8 cellular contexts compared by ENCODE assay signal in genomic region chr12:31589582-31589895, GRCh38. TPM values are rescaled to one million over a fixed set of nuclear protein-coding genes. Genes with fewer than 3 reads are reported as not detected.
DNase-seq lines count a peak whose midpoint lies in the region; ATAC-seq and TF ChIP-seq lines count a peak whose summit lies in the region.

No MANE protein-coding gene starts in this region.

- H4K91ac ChIP-seq in IMR-90 (ENCODE audit: insufficient read depth, low read depth, low read length) = peak overlapping the region; percentile 50; the same call in 1 of the 2 replicates

- peaks cover 5% of the 10 kb centered on the region for H3K9me3 Mint-ChIP-seq in central memory CD8-positive, alpha-beta T cell

- peak; percentile 39 for DNase-seq in NCI-H2196 (lab: John Stamatoyannopoulos, UW; ENCODE audit: unreplicated experiment)
- DNase-seq in NCI-H2196 treated with DMSO at 0.1 percent for 48 hours (lab: John Stamatoyannopoulos, UW; ENCODE audit: unreplicated experiment) = no peak
- no peak for DNase-seq in IMR-90
- no peak for DNase-seq in central memory CD8-positive, alpha-beta T cell (ENCODE audit: low spot score in 2 of 2)
- no peak for DNase-seq in vagina (ENCODE audit: extremely low spot score in 2 of 2)

- TF ChIP-seq POLR2A in IMR-90 (IDR thresholded peaks at IDR 0.05; ENCODE audit: low read depth, low read length) (no peak), vagina (IDR thresholded peaks at IDR 0.05) (peak in 1 of 2 donors; percentile 9)

- 0 out of 3 replicates have a peak overlapping the region, but pooled peaks have one; percentile 12 for H2BK15ac ChIP-seq in IMR-90 (ENCODE audit: low read depth, low read length)

- no TSS peak for BruUV-seq in IMR-90 (replicated peaks; lab: Mats Ljungman, UMichigan)

- peak overlapping the region; percentile 74 for H3K4me2 ChIP-seq in IMR-90 (ENCODE audit: low read depth, low read length)

- dilution Hi-C loops in IMR-90 (cut with HindIII; ENCODE audit: low sequenced_read_pairs, unreplicated experiment) = no loop called here

- H3K27ac Mint-ChIP-seq in central memory CD8-positive, alpha-beta T cell (ENCODE audit: low read depth) = no peak overlapping the region

- H2AK5ac ChIP-seq in IMR-90 (ENCODE audit: low read depth, low read length) = no peak overlapping the region

- POLR2A ChIA-PET in IMR-90 (lab: Charles Lee; ENCODE audit: unreplicated experiment) = no interaction called here

- H3K4ac ChIP-seq in IMR-90 (ENCODE audit: low read depth, low read length) = peak overlapping the region; percentile 55

- H3K79me1 ChIP-seq in IMR-90 (ENCODE audit: low read depth in 1 of 2, low read length in 2 of 2) = peaks cover 15 to 47% of the 10 kb centered on the region in 2 experiments

- 0 out of 2 replicates have a peak, but pooled peaks cover 3% of the 10 kb centered on the region for H3K9me1 ChIP-seq in IMR-90 (ENCODE audit: insufficient read depth, low read length)

- peak overlapping the region; percentile 39; the same call in 1 of the 2 replicates for H4K5ac ChIP-seq in IMR-90 (ENCODE audit: low read depth, low read length)

- peaks cover 20% of the 10 kb centered on the region for H3K4me1 Mint-ChIP-seq in central memory CD8-positive, alpha-beta T cell

- peak overlapping the region; percentile 32 for H3K23ac ChIP-seq in IMR-90 (ENCODE audit: low read depth, low read length)

- H3K36me3 ChIP-seq in IMR-90 (ENCODE audit: control insufficient read depth, insufficient read depth, low read length) = no peaks in the 10 kb centered on the region
- H3K36me3 ChIP-seq in vagina = no peaks in the 10 kb centered on the region

- H3K27me3 Mint-ChIP-seq in central memory CD8-positive, alpha-beta T cell = peaks cover 78% of the 10 kb centered on the region

- H3K4me3 Mint-ChIP-seq in central memory CD8-positive, alpha-beta T cell = peak overlapping the region; percentile 80

- intact Hi-C loops in IMR-90 (cut with micrococcal nuclease) (no loop called here), vagina (cut with DNase I) (no loop called here)

- WGBS in IMR-90 (ENCODE audit: extremely low coverage in 2 of 2, insufficient read length in 1 of 2), 2 experiments = 4% methylated on average over 9 of the region's 13 CpGs; no CpG with 5 or more reads in 1 of the 2 experiments

- peak overlapping the region; percentile 72 for H2BK5ac ChIP-seq in IMR-90 (ENCODE audit: low read depth, low read length, poor library complexity, severe bottlenecking)

- peak overlapping the region; percentile 27; the same call in 1 of the 2 replicates for H2BK20ac ChIP-seq in IMR-90 (ENCODE audit: low read depth, low read length)

- H3K9ac ChIP-seq in IMR-90 (ENCODE audit: low read depth, low read length) = peak overlapping the region; percentile 60

- H4K8ac ChIP-seq in IMR-90 (ENCODE audit: low read depth in 2 of 2, low read length in 2 of 2) = peak overlapping the region; percentile 55 to 83; a peak in 3 of 4 replicates

- peaks cover 7% of the 10 kb centered on the region for H3K4me1 ChIP-seq in IMR-90 (ENCODE audit: control insufficient read depth, insufficient read depth, low read length)
- H3K4me1 ChIP-seq in mononuclear cell (ENCODE audit: insufficient read depth, low read length) = peaks cover 18% of the 10 kb centered on the region
- H3K4me1 ChIP-seq in vagina = peaks cover 16% of the 10 kb centered on the region

- CTCF ChIA-PET in IMR-90 (lab: Yijun Ruan, JAX) = interaction anchor here (1.5 kb wide), 1 partner anchor 187 kb away, joined by 3 read pairs; no protein-coding TSS in a partner anchor

- peaks cover 4% of the 10 kb centered on the region for H4K20me1 ChIP-seq in IMR-90 (ENCODE audit: insufficient read depth, low read length)

- H3K18ac ChIP-seq in IMR-90 (ENCODE audit: low read depth, low read length) = peak overlapping the region; percentile 55; the same call in 1 of the 2 replicates

- H3K9me3 ChIP-seq in IMR-90 (ENCODE audit: control insufficient read depth, insufficient read depth, low read length) (no peaks in the 10 kb centered on the region), mononuclear cell (ENCODE audit: low read depth, low read length) (no peaks in the 10 kb centered on the region), vagina (no peaks in the 10 kb centered on the region)

- ATAC-seq in IMR-90 (ENCODE audit: low read depth) = no peak
- no peak for ATAC-seq in central memory CD8-positive, alpha-beta T cell (replicated peaks; ENCODE audit: extremely low read depth, poor library complexity, severe bottlenecking)
- ATAC-seq in HG03354 (IDR thresholded peaks at IDR 0.05; ENCODE audit: poor library complexity, severe bottlenecking, unreplicated experiment) = no peak
- no peak for ATAC-seq in HG03460 (IDR thresholded peaks at IDR 0.05; ENCODE audit: unreplicated experiment)

- H3K4me3 ChIP-seq in IMR-90 (ENCODE audit: insufficient read depth, low read depth, low read length) (peak overlapping the region; percentile 73), mononuclear cell (ENCODE audit: low read length) (peak overlapping the region; percentile 50), vagina (peak overlapping the region; percentile 73 to 87)

- no peak for TF ChIP-seq CTCF in IMR-90 (conservative IDR thresholded peaks at IDR 0.05; ENCODE audit: low read depth, low read length)
- TF ChIP-seq CTCF in vagina (IDR thresholded peaks at IDR 0.05) = no peak

- H2AFZ ChIP-seq in IMR-90 (replicated peaks; ENCODE audit: low read length, poor library complexity) = peak overlapping the region; percentile 90

- in situ Hi-C loops in IMR-90 (cut with MboI; ENCODE audit: low sequenced_read_pairs) = loop anchor here (10.0 to 25.0 kb wide), 2 partner anchors 55 to 152 kb away; no protein-coding TSS in a partner anchor

- no peak for TF ChIP-seq RAD21 in IMR-90 (IDR thresholded peaks at IDR 0.05; ENCODE audit: low read length)

- peak overlapping the region; percentile 63; the same call in 1 of the 2 replicates for H3K56ac ChIP-seq in IMR-90 (ENCODE audit: extremely low read depth, insufficient read depth, low read length)

- peak overlapping the region; percentile 84 for H3K14ac ChIP-seq in IMR-90 (replicated peaks; ENCODE audit: low read depth, low read length)

- peak overlapping the region; percentile 74 for H2AK9ac ChIP-seq in IMR-90 (replicated peaks; ENCODE audit: low read depth, low read length, poor library complexity)

- H3K27me3 ChIP-seq in IMR-90 (ENCODE audit: control insufficient read depth, insufficient read depth, low read length) = no peaks in the 10 kb centered on the region
- peaks cover 24% of the 10 kb centered on the region for H3K27me3 ChIP-seq in mononuclear cell (ENCODE audit: insufficient read depth, low read length)
- no peaks in the 10 kb centered on the region for H3K27me3 ChIP-seq in vagina

- H3K27ac ChIP-seq in IMR-90 (ENCODE audit: insufficient read depth, low read length) (peak overlapping the region; percentile 79), vagina (peak overlapping the region; percentile 98)

- peak overlapping the region; percentile 64 for H2BK120ac ChIP-seq in IMR-90 (ENCODE audit: low read depth, low read length)

- no peaks in the 10 kb centered on the region for H3K36me3 Mint-ChIP-seq in central memory CD8-positive, alpha-beta T cell (ENCODE audit: insufficient read depth)

TF ChIP-seq in IMR-90, 13 proteins besides CTCF, POLR2A, EP300 and RAD21:
- TF ChIP-seq RCOR1 (IDR thresholded peaks at IDR 0.05; ENCODE audit: insufficient replicate concordance, low read length) = no peak
- TF ChIP-seq MAZ (IDR thresholded peaks at IDR 0.05; ENCODE audit: borderline replicate concordance, low read depth, low read length) = peak; percentile 49; the same call in 1 of the 2 replicates
TF ChIP-seq in IMR-90: peak in this region for 1.

RNA-seq across cellular contexts. Expression of gene DENND5B, which starts 1.4 kb away (rescaled TPM):
- total RNA-seq in IMR-90 (2012; rRNA removed) (11.9 and 13.4 TPM in 2 replicates), mononuclear cell (4.0 TPM), vagina (25.3 TPM)
- polyA plus RNA-seq in IMR-90 (2012; rRNA removed) = 5.5 and 5.6 TPM in 2 replicates
- 2.3 and 2.7 TPM in 2 replicates for polyA plus RNA-seq in IMR-90 (2012; cell fraction: cytosol; rRNA removed)
- polyA plus RNA-seq in IMR-90 (2012; cell fraction: nucleus; rRNA removed; ENCODE audit: low replicate concordance) = 0.94 and 5.0 TPM in 2 replicates
